In the genomic region with DNA sequence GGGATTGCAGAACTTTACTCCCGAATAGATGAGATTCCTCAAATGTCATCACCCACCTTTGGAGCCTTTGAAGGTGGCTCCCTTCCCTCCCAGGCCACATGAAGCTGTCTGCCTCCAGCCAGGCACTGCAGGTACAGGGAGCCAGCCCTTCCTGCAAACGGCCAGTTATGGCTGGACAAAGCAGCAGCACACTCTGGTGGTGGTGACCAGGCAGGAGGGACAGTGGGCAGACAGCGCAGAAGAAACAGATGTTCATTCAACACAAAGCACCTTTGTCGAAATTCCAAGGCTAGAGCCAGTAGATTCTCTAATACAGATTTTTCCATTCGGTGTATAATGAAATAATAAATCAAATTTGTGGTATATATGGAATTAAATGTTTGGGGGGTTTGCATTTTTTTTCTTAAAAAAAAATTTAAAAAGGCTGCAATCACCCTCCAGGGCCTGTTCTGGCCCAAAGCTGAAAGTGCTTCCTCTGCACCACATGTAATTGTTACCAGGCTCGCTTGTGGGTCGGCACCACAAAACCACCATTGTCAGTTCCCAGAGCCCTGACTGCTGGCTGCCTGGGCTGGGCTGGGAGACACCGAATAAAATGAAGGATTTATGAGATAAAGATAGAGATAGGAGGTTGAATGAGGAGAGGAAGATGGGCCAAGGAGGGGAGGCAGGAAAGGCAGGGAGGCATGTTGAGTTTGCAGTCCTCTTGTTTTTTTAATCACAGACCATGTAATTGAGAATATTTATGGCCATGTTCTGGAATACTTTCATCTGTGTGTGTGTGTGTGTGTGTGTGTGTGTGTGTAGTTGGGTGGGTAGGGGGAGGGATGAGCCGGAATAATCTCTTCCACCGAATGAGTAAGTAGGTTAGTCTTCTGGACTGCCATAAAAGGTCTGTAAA, we compare ENCODE assay signal across 9 cellular contexts. TPM values are rescaled to one million over a fixed set of nuclear protein-coding genes. Genes with fewer than 3 reads are reported as not detected.
DNase-seq lines count a peak whose midpoint lies in the region; ATAC-seq and TF ChIP-seq lines count a peak whose summit lies in the region.
"Had no signal": no experiment of that assay in that cellular context is flagged by ENCODE, and none has a peak within 500 bp of the region (broad histone marks: within the 10 kb centered on the region; RNA-seq: fewer than 3 reads in every experiment).

No MANE protein-coding gene starts in this region.

- no peak overlapping the region for H3K27ac ChIP-seq in Panc1 (ENCODE audit: low read length)
- H3K27ac ChIP-seq in MM.1S (ENCODE audit: low read length) = no peak overlapping the region

- no peak overlapping the region for H3K4me2 ChIP-seq in MM.1S (ENCODE audit: low read depth, low read length)

- no peak overlapping the region for H3K9ac ChIP-seq in MM.1S (ENCODE audit: low read length)

- in situ Hi-C loops in Panc1 (cut with HindIII; ENCODE audit: low pct_unique_long_range_greater_than_20kb, low sequenced_read_pairs) = no loop called here

- intact Hi-C loops in Panc1 (cut with micrococcal nuclease; ENCODE audit: unreplicated experiment) = no loop called here

- CTCF ChIA-PET in BJ (lab: Yijun Ruan, JAX) = interaction anchor here (1.0 to 1.7 kb wide), 3 partner anchors 8 to 230 kb away, joined by 3 to 5 read pairs (median 5); no protein-coding TSS in a partner anchor
- CTCF ChIA-PET in Panc1 (lab: Charles Lee) = no interaction called here

- no peaks in the 10 kb centered on the region for H3K27me3 ChIP-seq in BJ (ENCODE audit: control insufficient read depth, insufficient read depth, low read length)
- peaks cover 9% of the 10 kb centered on the region; the same call in 1 of the 2 replicates for H3K27me3 ChIP-seq in Panc1 (ENCODE audit: control insufficient read depth, insufficient read depth, low read length)
- H3K27me3 ChIP-seq in MM.1S (replicated peaks; ENCODE audit: insufficient read depth, low read length) = no peaks in the 10 kb centered on the region

- no peaks in the 10 kb centered on the region for H3K36me3 ChIP-seq in BJ (ENCODE audit: control insufficient read depth, insufficient read depth, low read length)
- no peaks in the 10 kb centered on the region for H3K36me3 ChIP-seq in Panc1 (ENCODE audit: control insufficient read depth, insufficient read depth, low read length)
- no peaks in the 10 kb centered on the region for H3K36me3 ChIP-seq in MM.1S (replicated peaks; ENCODE audit: insufficient read depth, low read length)

- no peaks in the 10 kb centered on the region for H4K20me1 ChIP-seq in MM.1S (ENCODE audit: insufficient read depth, low read length)

- POLR2A ChIA-PET in BJ (lab: Charles Lee) = no interaction called here
- POLR2A ChIA-PET in Panc1 (lab: Charles Lee) = no interaction called here

- no peak overlapping the region for H2AFZ ChIP-seq in MM.1S (ENCODE audit: low read length)

- H3F3A ChIP-seq in MM.1S (ENCODE audit: insufficient read depth, low read length) = no peaks in the 10 kb centered on the region

- no peaks in the 10 kb centered on the region for H3K79me2 ChIP-seq in MM.1S (ENCODE audit: low read length)

- TF ChIP-seq CTCF in BJ (IDR thresholded peaks at IDR 0.05; ENCODE audit: insufficient read depth, low read depth, low read length) (peak; percentile 33; the same call in 1 of the 2 replicates), Panc1 (IDR thresholded peaks at IDR 0.05) (peak; percentile 68), MM.1S (IDR thresholded peaks at IDR 0.05; ENCODE audit: low read length) (no peak)

- BruUV-seq in Panc1 (replicated peaks; lab: Mats Ljungman, UMichigan) = no TSS peak

- H3K9me2 ChIP-seq in MM.1S (replicated peaks; ENCODE audit: insufficient read depth, low read length) = no peaks in the 10 kb centered on the region

- DNase-seq in BJ (ENCODE audit: low read depth) (no peak), Panc1 (ENCODE audit: low read depth, low spot score) (no peak), foreskin melanocyte (peak; percentile 72), non-pigmented ciliary epithelial cell (ENCODE audit: low read depth) (peak; percentile 68), MM.1S (no peak)
- DNase-seq: Calu3 had no signal

- ATAC-seq in Panc1 (peak; percentile 77), HG02884 (IDR thresholded peaks at IDR 0.05; ENCODE audit: unreplicated experiment) (no peak), GM19463 (IDR thresholded peaks at IDR 0.05; ENCODE audit: unreplicated experiment) (no peak), GM18498 (IDR thresholded peaks at IDR 0.05; ENCODE audit: unreplicated experiment) (no peak)

- H3K4me3 ChIP-seq in BJ (ENCODE audit: low read depth, low read length) (no peak overlapping the region), Panc1 (ENCODE audit: low read depth in 2 of 2, low read length in 2 of 2) (no peak overlapping the region), MM.1S (ENCODE audit: low read length) (no peak overlapping the region)

- no peaks in the 10 kb centered on the region for H3K9me3 ChIP-seq in Panc1 (ENCODE audit: control insufficient read depth, insufficient read depth, low read depth, low read length)
- H3K9me3 ChIP-seq in MM.1S (replicated peaks; ENCODE audit: insufficient read depth, low read length) = no peaks in the 10 kb centered on the region

- H3K4me1 ChIP-seq in Panc1 (ENCODE audit: control insufficient read depth, insufficient read depth, low read length) (peaks cover 9% of the 10 kb centered on the region; the same call in 1 of the 2 replicates), MM.1S (ENCODE audit: low read length) (no peaks in the 10 kb centered on the region)

RNA-seq across cellular contexts. Expression of a gene that starts 14.5 kb away (rescaled TPM):
- polyA plus RNA-seq in BJ (2011; rRNA removed) = 14.7 and 19.7 TPM in 2 replicates
- polyA minus RNA-seq in BJ (2011; rRNA and poly(A)+ RNA removed) = 16.1 and 16.5 TPM in 2 replicates
- total RNA-seq in Panc1 (2021; ENCODE audit: unreplicated experiment) = 6.7 TPM
- 5.3 TPM for polyA plus RNA-seq in Panc1 (2012; ENCODE audit: insufficient read length)

Comparison
In these comparisons a context has a peak if more than half of its experiments do, and no peak if none do; other contexts are left out.
1. DNase-seq: peak in foreskin melanocyte (single experiment) and non-pigmented ciliary epithelial cell (single experiment); none in BJ (single experiment), Panc1 (single experiment) and MM.1S (single experiment).